Comparison of ENCODE assay signal across 1 cellular context in genomic region chr4:80989921-80990544, GRCh38.
TF ChIP-seq lines count a peak whose summit lies in the region.

No MANE protein-coding gene starts in this region.

TF ChIP-seq in HepG2, 621 proteins besides CTCF, POLR2A, EP300 and RAD21 (continued from another document):
- TF ChIP-seq PAXIP1 (CRISPR knock-in tag; conservative IDR thresholded peaks at IDR 0.05) (no peak), ZNF547 (CRISPR knock-in tag; IDR thresholded peaks at IDR 0.05) (no peak), TCF7L2 (IDR thresholded peaks at IDR 0.05; ENCODE audit: low read depth, low read length) (no peak), ZNF768 (CRISPR knock-in tag; IDR thresholded peaks at IDR 0.05) (no peak)
TF ChIP-seq in HepG2: peak in this region for 4.
